ENCODE assay signal across 1 cellular context in the genomic region with DNA sequence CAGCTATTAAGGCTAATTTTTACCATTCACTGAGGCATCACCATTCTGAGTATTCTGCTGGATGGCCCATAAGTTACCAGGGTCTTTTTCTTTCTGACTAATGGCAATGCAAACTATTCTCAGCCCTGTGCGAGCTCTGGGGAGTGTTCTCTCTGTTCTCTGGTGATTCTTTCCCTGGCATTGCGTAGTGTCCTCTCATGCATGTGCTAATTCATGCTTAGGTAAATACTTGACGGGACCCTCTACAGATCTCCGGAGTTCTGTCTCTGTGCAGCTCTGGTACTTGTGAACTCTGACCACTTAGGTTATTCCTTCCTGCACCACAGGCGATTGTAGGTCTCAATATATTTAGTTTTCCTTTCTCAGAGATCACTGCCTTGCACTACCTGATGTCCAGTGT.
TF ChIP-seq lines count a peak whose summit lies in the region.

No MANE protein-coding gene starts in this region.

TF ChIP-seq in GM23338, 12 proteins besides CTCF, POLR2A, EP300 and RAD21 (continued from another document):
- TF ChIP-seq, protein P1, sequence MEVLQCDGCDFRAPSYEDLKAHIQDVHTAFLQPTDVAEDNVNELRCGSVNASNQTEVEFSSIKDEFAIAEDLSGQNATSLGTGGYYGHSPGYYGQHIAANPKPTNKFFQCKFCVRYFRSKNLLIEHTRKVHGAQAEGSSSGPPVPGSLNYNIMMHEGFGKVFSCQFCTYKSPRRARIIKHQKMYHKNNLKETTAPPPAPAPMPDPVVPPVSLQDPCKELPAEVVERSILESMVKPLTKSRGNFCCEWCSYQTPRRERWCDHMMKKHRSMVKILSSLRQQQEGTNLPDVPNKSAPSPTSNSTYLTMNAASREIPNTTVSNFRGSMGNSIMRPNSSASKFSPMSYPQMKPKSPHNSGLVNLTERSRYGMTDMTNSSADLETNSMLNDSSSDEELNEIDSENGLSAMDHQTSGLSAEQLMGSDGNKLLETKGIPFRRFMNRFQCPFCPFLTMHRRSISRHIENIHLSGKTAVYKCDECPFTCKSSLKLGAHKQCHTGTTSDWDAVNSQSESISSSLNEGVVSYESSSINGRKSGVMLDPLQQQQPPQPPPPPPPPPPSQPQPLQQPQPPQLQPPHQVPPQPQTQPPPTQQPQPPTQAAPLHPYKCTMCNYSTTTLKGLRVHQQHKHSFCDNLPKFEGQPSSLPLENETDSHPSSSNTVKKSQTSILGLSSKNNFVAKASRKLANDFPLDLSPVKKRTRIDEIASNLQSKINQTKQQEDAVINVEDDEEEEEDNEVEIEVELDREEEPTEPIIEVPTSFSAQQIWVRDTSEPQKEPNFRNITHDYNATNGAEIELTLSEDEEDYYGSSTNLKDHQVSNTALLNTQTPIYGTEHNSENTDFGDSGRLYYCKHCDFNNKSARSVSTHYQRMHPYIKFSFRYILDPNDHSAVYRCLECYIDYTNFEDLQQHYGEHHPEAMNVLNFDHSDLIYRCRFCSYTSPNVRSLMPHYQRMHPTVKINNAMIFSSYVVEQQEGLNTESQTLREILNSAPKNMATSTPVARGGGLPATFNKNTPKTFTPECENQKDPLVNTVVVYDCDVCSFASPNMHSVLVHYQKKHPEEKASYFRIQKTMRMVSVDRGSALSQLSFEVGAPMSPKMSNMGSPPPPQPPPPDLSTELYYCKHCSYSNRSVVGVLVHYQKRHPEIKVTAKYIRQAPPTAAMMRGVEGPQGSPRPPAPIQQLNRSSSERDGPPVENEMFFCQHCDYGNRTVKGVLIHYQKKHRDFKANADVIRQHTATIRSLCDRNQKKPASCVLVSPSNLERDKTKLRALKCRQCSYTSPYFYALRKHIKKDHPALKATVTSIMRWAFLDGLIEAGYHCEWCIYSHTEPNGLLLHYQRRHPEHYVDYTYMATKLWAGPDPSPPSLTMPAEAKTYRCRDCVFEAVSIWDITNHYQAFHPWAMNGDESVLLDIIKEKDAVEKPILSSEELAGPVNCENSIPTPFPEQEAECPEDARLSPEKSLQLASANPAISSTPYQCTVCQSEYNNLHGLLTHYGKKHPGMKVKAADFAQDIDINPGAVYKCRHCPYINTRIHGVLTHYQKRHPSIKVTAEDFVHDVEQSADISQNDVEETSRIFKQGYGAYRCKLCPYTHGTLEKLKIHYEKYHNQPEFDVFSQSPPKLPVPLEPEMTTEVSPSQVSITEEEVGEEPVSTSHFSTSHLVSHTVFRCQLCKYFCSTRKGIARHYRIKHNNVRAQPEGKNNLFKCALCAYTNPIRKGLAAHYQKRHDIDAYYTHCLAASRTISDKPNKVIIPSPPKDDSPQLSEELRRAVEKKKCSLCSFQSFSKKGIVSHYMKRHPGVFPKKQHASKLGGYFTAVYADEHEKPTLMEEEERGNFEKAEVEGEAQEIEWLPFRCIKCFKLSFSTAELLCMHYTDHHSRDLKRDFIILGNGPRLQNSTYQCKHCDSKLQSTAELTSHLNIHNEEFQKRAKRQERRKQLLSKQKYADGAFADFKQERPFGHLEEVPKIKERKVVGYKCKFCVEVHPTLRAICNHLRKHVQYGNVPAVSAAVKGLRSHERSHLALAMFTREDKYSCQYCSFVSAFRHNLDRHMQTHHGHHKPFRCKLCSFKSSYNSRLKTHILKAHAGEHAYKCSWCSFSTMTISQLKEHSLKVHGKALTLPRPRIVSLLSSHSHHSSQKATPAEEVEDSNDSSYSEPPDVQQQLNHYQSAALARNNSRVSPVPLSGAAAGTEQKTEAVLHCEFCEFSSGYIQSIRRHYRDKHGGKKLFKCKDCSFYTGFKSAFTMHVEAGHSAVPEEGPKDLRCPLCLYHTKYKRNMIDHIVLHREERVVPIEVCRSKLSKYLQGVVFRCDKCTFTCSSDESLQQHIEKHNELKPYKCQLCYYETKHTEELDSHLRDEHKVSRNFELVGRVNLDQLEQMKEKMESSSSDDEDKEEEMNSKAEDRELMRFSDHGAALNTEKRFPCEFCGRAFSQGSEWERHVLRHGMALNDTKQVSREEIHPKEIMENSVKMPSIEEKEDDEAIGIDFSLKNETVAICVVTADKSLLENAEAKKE (CRISPR knock-in tag; IDR thresholded peaks at IDR 0.05), result no peak
- TF ChIP-seq ZNF331 (CRISPR knock-in tag; IDR thresholded peaks at IDR 0.05; ENCODE audit: low read depth), result no peak
- TF ChIP-seq ZNF114 (CRISPR knock-in tag; IDR thresholded peaks at IDR 0.05), result no peak
- no peak for TF ChIP-seq STAT1 (IDR thresholded peaks at IDR 0.05; ENCODE audit: unreplicated experiment)
- TF ChIP-seq, protein P2, sequence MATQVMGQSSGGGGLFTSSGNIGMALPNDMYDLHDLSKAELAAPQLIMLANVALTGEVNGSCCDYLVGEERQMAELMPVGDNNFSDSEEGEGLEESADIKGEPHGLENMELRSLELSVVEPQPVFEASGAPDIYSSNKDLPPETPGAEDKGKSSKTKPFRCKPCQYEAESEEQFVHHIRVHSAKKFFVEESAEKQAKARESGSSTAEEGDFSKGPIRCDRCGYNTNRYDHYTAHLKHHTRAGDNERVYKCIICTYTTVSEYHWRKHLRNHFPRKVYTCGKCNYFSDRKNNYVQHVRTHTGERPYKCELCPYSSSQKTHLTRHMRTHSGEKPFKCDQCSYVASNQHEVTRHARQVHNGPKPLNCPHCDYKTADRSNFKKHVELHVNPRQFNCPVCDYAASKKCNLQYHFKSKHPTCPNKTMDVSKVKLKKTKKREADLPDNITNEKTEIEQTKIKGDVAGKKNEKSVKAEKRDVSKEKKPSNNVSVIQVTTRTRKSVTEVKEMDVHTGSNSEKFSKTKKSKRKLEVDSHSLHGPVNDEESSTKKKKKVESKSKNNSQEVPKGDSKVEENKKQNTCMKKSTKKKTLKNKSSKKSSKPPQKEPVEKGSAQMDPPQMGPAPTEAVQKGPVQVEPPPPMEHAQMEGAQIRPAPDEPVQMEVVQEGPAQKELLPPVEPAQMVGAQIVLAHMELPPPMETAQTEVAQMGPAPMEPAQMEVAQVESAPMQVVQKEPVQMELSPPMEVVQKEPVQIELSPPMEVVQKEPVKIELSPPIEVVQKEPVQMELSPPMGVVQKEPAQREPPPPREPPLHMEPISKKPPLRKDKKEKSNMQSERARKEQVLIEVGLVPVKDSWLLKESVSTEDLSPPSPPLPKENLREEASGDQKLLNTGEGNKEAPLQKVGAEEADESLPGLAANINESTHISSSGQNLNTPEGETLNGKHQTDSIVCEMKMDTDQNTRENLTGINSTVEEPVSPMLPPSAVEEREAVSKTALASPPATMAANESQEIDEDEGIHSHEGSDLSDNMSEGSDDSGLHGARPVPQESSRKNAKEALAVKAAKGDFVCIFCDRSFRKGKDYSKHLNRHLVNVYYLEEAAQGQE (IDR thresholded peaks at IDR 0.05; ENCODE audit: unreplicated experiment), result no peak
- TF ChIP-seq EZH2 (IDR thresholded peaks at IDR 0.05; ENCODE audit: low read depth, unreplicated experiment), result no peak
- no peak for TF ChIP-seq POLR2AphosphoS5 (IDR thresholded peaks at IDR 0.05; ENCODE audit: low read depth)
- TF ChIP-seq CREB1 (CRISPR knock-in tag; IDR thresholded peaks at IDR 0.05; ENCODE audit: low read depth), result no peak
